Comparison of ENCODE assay signal across 19 cellular contexts in genomic region chr3:42639192-42639591, GRCh38. TPM values are rescaled to one million over a fixed set of nuclear protein-coding genes. Genes with fewer than 3 reads are reported as not detected.
DNase-seq lines count a peak whose midpoint lies in the region; ATAC-seq and TF ChIP-seq lines count a peak whose summit lies in the region.
"Had no signal": no experiment of that assay in that cellular context is flagged by ENCODE, and none has a peak within 500 bp of the region (broad histone marks: within the 10 kb centered on the region; RNA-seq: fewer than 3 reads in every experiment).

No MANE protein-coding gene starts in this region.

- no peaks in the 10 kb centered on the region for H3K9me2 ChIP-seq in GM23248 (ENCODE audit: insufficient read depth)

- H3K9me3 ChIP-seq in GM23248 (ENCODE audit: low read depth): no peaks in the 10 kb centered on the region
- no peaks in the 10 kb centered on the region for H3K9me3 ChIP-seq in parathyroid adenoma (ENCODE audit: control insufficient read depth, low read length)
- H3K9me3 ChIP-seq: psoas muscle had no signal

- in situ Hi-C loops in GM23248 (cut with MboI): no loop called here

- no peak for TF ChIP-seq CTCF in dorsolateral prefrontal cortex (IDR thresholded peaks at IDR 0.05 in 54 of 56, conservative IDR thresholded peaks at IDR 0.05 in 2 of 56; ENCODE audit: low read depth in 1 of 56, partially characterized antibody in 56 of 56)
- no peak for TF ChIP-seq CTCF in parathyroid adenoma (IDR thresholded peaks at IDR 0.05)

- intact Hi-C loops in dorsolateral prefrontal cortex (cut with DNase I): no loop called here

- H3K4me2 ChIP-seq in GM23248 (ENCODE audit: unreplicated experiment) (no peak overlapping the region), parathyroid adenoma (ENCODE audit: low read length) (no peak overlapping the region)
- H3K4me2 ChIP-seq: KMS-11, neural progenitor cell had no signal

- no peaks in the 10 kb centered on the region for H3K4me1 ChIP-seq in GM23248 (ENCODE audit: insufficient read depth)
- peaks cover 4% of the 10 kb centered on the region for H3K4me1 ChIP-seq in parathyroid adenoma
- H3K4me1 ChIP-seq: neural progenitor cell, psoas muscle had no signal

- no peak for DNase-seq in GM23248
- no peak for DNase-seq in dorsolateral prefrontal cortex
- DNase-seq in amniotic stem cell (lab: John Stamatoyannopoulos, UW): no peak
- DNase-seq: DMS79; head of caudate nucleus; NCI-H187 treated with DMSO at 0.1 percent for 48 hours; NCI-H774; psoas muscle; Right ventricle myocardium superior; stimulated activated CD4-positive, alpha-beta T cell treated with anti-CD3 and anti-CD28 coated beads, Interleukin-2, amount 100 ng/mL, for 48 hours; stimulated activated naive CD8-positive, alpha-beta T cell treated with anti-CD3 and anti-CD28 coated beads, Interleukin-15, Interleukin-2, amounts not matched to agents 100 U/mL and 50 U/mL, for 24 hours; trophoblast cell had no signal

- H2AFZ ChIP-seq in GM23248: no peak overlapping the region
- H2AFZ ChIP-seq in parathyroid adenoma: no peak overlapping the region
- H2AFZ ChIP-seq: neural progenitor cell had no signal

- H3K4me3 ChIP-seq in GM23248 (no peak overlapping the region), dorsolateral prefrontal cortex (peak overlapping the region in 1 of 59 donors; percentile 5), parathyroid adenoma (ENCODE audit: low read depth, low read length) (no peak overlapping the region)
- H3K4me3 ChIP-seq: neural progenitor cell, psoas muscle had no signal

- H3K9ac ChIP-seq in GM23248 (no peak overlapping the region), parathyroid adenoma (no peak overlapping the region)
- H3K9ac ChIP-seq: KMS-11, neural progenitor cell had no signal

- H3K79me2 ChIP-seq in GM23248 (ENCODE audit: insufficient read depth): peaks cover 90% of the 10 kb centered on the region
- H3K79me2 ChIP-seq in parathyroid adenoma: no peaks in the 10 kb centered on the region

- H3K36me3 ChIP-seq in GM23248 (ENCODE audit: low read depth): peaks cover 90% of the 10 kb centered on the region
- H3K36me3 ChIP-seq in parathyroid adenoma (ENCODE audit: control insufficient read depth, insufficient read depth, low read length): no peaks in the 10 kb centered on the region

- H3F3A ChIP-seq in GM23248 (ENCODE audit: insufficient read depth): peaks cover 48% of the 10 kb centered on the region

- 67 to 73% methylated on average over 6 of the region's 6 CpGs for WGBS in GM23248 (ENCODE audit: low coverage in 1 of 2, low lambda C conversion rate in 2 of 2, missing lambda C conversion rate in 2 of 2), 2 experiments

- H4K20me1 ChIP-seq in GM23248 (ENCODE audit: insufficient read depth): no peaks in the 10 kb centered on the region

- no peaks in the 10 kb centered on the region for H3K27me3 ChIP-seq in GM23248 (replicated peaks; ENCODE audit: insufficient read depth)
- no peaks in the 10 kb centered on the region for H3K27me3 ChIP-seq in dorsolateral prefrontal cortex
- H3K27me3 ChIP-seq in parathyroid adenoma (ENCODE audit: control insufficient read depth, insufficient read depth, low read length): no peaks in the 10 kb centered on the region
- H3K27me3 ChIP-seq: neural progenitor cell had no signal

- H3K27ac ChIP-seq in GM23248 (peak overlapping the region; percentile 36), dorsolateral prefrontal cortex (peak overlapping the region in 52 of 59 donors; percentile 5 to 79 (median 58)), parathyroid adenoma (peak overlapping the region; percentile 12)
- H3K27ac ChIP-seq: KMS-11, neural progenitor cell, psoas muscle had no signal

- ATAC-seq in esophagus mucosa (no peak), GM19023 (IDR thresholded peaks at IDR 0.05; ENCODE audit: unreplicated experiment) (no peak)
- ATAC-seq: psoas muscle had no signal

RNA-seq across cellular contexts. Expression of gene ZBTB47, which starts 14.3 kb away (rescaled TPM):
- total RNA-seq in GM23248 (2014; rRNA removed; shearing (Covaris generic)): 65.4 and 72.8 TPM in 2 replicates
- polyA plus RNA-seq in GM23248 (2016; fragmentation: Nextera tagmentation; extraction: Ambion mirVana): 5.2 TPM in 2 replicates
- total RNA-seq in dorsolateral prefrontal cortex: 100 to 1,000 TPM in 3 of 120 experiments, 10 to 100 TPM in 117; 45.2 to 122 (median 62.1) TPM
- 3.7 TPM for total RNA-seq in esophagus mucosa

RNA-seq across cellular contexts. Expression of gene NKTR, which starts 38.7 kb away (rescaled TPM):
- total RNA-seq in GM23248 (2014; rRNA removed; shearing (Covaris generic)): 26.0 and 41.9 TPM in 2 replicates
- 25.8 and 32.6 TPM in 2 replicates for polyA plus RNA-seq in GM23248 (2016; fragmentation: Nextera tagmentation; extraction: Ambion mirVana)
- total RNA-seq in dorsolateral prefrontal cortex (100 to 1,000 TPM in 79 of 120 experiments, 10 to 100 TPM in 41; 64.0 to 154 (median 107) TPM), esophagus mucosa (25.4 TPM)

RNA-seq across cellular contexts. Expression of gene KLHL40, which starts 46.1 kb away (rescaled TPM):
- total RNA-seq in GM23248 (2014; rRNA removed; shearing (Covaris generic)): not detected in 2 replicates
- not detected in 2 replicates for polyA plus RNA-seq in GM23248 (2016; fragmentation: Nextera tagmentation; extraction: Ambion mirVana)
- under 1 TPM in 16 of 120 experiments, not detected in 104; 0.16 to 0.51 (median 0.24) TPM for total RNA-seq in dorsolateral prefrontal cortex
- total RNA-seq in esophagus mucosa: not detected
- total RNA-seq: activated naive CD4-positive, alpha-beta T cell treated with anti-CD3 and anti-CD28 coated beads, Interleukin-2, amount 50 U/mL, for 72 hours; activated T-helper 1 cell treated with anti-CD3 and anti-CD28 coated beads, Interleukin-12 subunit alpha, Interleukin-12 subunit beta, Interleukin-2, Interleukin-4 antibody, amounts not matched to agents 30 ng/mL and 10 ng/mL and 1 ng/mL, durations not matched to agents 14 hours and 24 hours and 36 hours had no signal

RNA-seq across cellular contexts. Expression of gene SS18L2, which starts 48.5 kb away (rescaled TPM):
- total RNA-seq in GM23248 (2014; rRNA removed; shearing (Covaris generic)): 11.1 and 23.5 TPM in 2 replicates
- 46.9 and 49.1 TPM in 2 replicates for polyA plus RNA-seq in GM23248 (2016; fragmentation: Nextera tagmentation; extraction: Ambion mirVana)
- total RNA-seq in dorsolateral prefrontal cortex (10 to 100 TPM; 13.0 to 41.1 (median 28.2) TPM), esophagus mucosa (20.2 TPM)

RNA-seq across cellular contexts. Expression of gene SEC22C, which starts 57.4 kb away (rescaled TPM):
- 67.3 and 80.1 TPM in 2 replicates for total RNA-seq in GM23248 (2014; rRNA removed; shearing (Covaris generic))
- 55.9 and 56.9 TPM in 2 replicates for polyA plus RNA-seq in GM23248 (2016; fragmentation: Nextera tagmentation; extraction: Ambion mirVana)
- total RNA-seq in dorsolateral prefrontal cortex (10 to 100 TPM; 37.5 to 76.6 (median 57.6) TPM), esophagus mucosa (17.4 TPM)
